ENCODE assay signal across 8 cellular contexts in genomic region chr14:91892918-91893527, GRCh38. TPM values are rescaled to one million over a fixed set of nuclear protein-coding genes. Genes with fewer than 3 reads are reported as not detected.
DNase-seq lines count a peak whose midpoint lies in the region; ATAC-seq and TF ChIP-seq lines count a peak whose summit lies in the region.

No MANE protein-coding gene starts in this region.

- no peaks in the 10 kb centered on the region for H3K27me3 ChIP-seq in stomach

- peak; percentile 10 to 35 for DNase-seq in NCI-H526 (lab: John Stamatoyannopoulos, UW)
- no peak for DNase-seq in NCI-H526 treated with DMSO at 0.1 percent for 48 hours (lab: John Stamatoyannopoulos, UW)
- peak; percentile 18 for DNase-seq in LHCN-M2 (ENCODE audit: low read depth)
- DNase-seq in astrocyte of the spinal cord (ENCODE audit: low read depth, low spot score) = no peak
- DNase-seq in myocyte (ENCODE audit: low read depth) = peak; percentile 32
- DNase-seq in stomach = no peak
- no peak for DNase-seq in mesenteric fat pad (ENCODE audit: low spot score)

- no peak for TF ChIP-seq POLR2A in stomach (IDR thresholded peaks at IDR 0.05)

- H3K4me3 ChIP-seq in astrocyte of the spinal cord (ENCODE audit: low read depth, low read length) (no peak overlapping the region), stomach (no peak overlapping the region)

- in situ Hi-C loops in astrocyte of the spinal cord (cut with HindIII; ENCODE audit: low sequenced_read_pairs) = no loop called here

- intact Hi-C loops in stomach (cut with DNase I; ENCODE audit: low total_unique reads) = no loop called here

- TF ChIP-seq CTCF in astrocyte of the spinal cord (IDR thresholded peaks at IDR 0.05; ENCODE audit: low read depth, low read length) (peak; percentile 61), stomach (IDR thresholded peaks at IDR 0.05) (peak in 2 of 7 experiments; percentile 12 to 40)

- no peaks in the 10 kb centered on the region for H3K9me3 ChIP-seq in stomach

- H3K4me1 ChIP-seq in stomach = peaks cover 38 to 60% (median 52%) of the 10 kb centered on the region in 4 donors

- no peak for ATAC-seq in HG02610 (IDR thresholded peaks at IDR 0.05; ENCODE audit: unreplicated experiment)

- WGBS in stomach, 5 donors = 58 to 69% (median 61%) methylated on average over 10 of the region's 10 CpGs

- H3K27ac ChIP-seq in stomach = peak overlapping the region in 2 of 5 donors; percentile 47 to 83

- TF ChIP-seq EP300 in stomach (IDR thresholded peaks at IDR 0.05) = no peak

- peaks cover 0 to 2% (median 0%) of the 10 kb centered on the region in 4 donors for H3K36me3 ChIP-seq in stomach

RNA-seq across cellular contexts. Expression of gene TC2N, which starts 25.7 kb away (rescaled TPM):
- 0.19 TPM in 1 of 2 replicates, not detected in the other for total RNA-seq in LHCN-M2 (2014; rRNA removed)
- not detected for polyA plus RNA-seq in LHCN-M2 (2012)
- not detected in 2 replicates for total RNA-seq in myocyte
- not detected for polyA plus RNA-seq in myocyte (2012)
- total RNA-seq in stomach = 100 to 1,000 TPM in 3 of 5 donors, 10 to 100 TPM in 2; 66.6 to 162 (median 106) TPM
- 10 to 100 TPM; 15.6 to 34.2 (median 19.7) TPM for polyA plus RNA-seq in stomach
- 19.0 TPM for total RNA-seq in mesenteric fat pad

RNA-seq across cellular contexts. Expression of gene FBLN5, which starts 54.5 kb away (rescaled TPM):
- total RNA-seq in LHCN-M2 (2014; rRNA removed) (20.0 TPM in 2 replicates), myocyte (4.9 and 7.3 TPM in 2 replicates), stomach (100 to 1,000 TPM in 2 of 5 donors, 10 to 100 TPM in 3; 44.9 to 151 (median 76.3) TPM), mesenteric fat pad (183 TPM)
- 11.3 TPM for polyA plus RNA-seq in LHCN-M2 (2012)
- 31.8 TPM for polyA plus RNA-seq in myocyte (2012)
- 10 to 100 TPM; 20.1 to 48.3 (median 22.7) TPM for polyA plus RNA-seq in stomach

Comparison
In these comparisons a context has a peak if more than half of its experiments do, and no peak if none do; other contexts are left out.
1. DNase-seq: peak in NCI-H526 (2 of 2), LHCN-M2 (single experiment) and myocyte (single experiment); none in NCI-H526 treated with DMSO at 0.1 percent for 48 hours (single experiment), astrocyte of the spinal cord (single experiment), stomach (single experiment) and mesenteric fat pad (single experiment).
2. RNA of gene TC2N, which starts 25.7 kb away (total RNA-seq): 66.6 to 162 TPM in stomach and 19.0 TPM in mesenteric fat pad (single experiment); 0.19 TPM in LHCN-M2 and not detected in myocyte; every median in the first group is over 10 times any median in the second.